18 cellular contexts compared by ENCODE assay signal in the genomic region with DNA sequence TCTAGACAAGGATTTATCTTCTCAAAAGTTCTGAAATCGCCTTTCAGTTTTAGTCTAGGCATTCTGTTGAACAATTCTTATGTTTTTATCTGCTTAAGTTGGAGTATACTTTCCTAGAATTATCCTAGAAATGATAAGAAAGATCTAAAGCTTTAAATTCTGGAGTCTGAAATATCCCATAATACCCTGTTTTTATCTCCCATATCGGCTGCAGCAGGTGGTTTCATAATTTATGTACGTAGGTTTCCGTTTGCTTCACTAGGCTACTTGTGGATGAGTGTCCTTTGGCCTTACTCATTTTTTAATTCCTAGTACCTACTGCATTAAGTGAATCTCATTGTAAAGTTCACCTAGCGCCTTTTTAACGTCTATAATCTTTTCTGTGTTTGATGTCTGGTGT.
"Had no signal": no experiment of that assay in that cellular context is flagged by ENCODE, and none has a peak within 500 bp of the region (broad histone marks: within the 10 kb centered on the region; RNA-seq: fewer than 3 reads in every experiment).

No MANE protein-coding gene starts in this region.

- H3K27ac ChIP-seq: gastrocnemius medialis, tibial nerve, uterus had no signal

- FAIRE-seq: kidney had no signal

- H3K4me1 ChIP-seq: uterus had no signal

- H3K27ac Mint-ChIP-seq: mesothelial cell of epicardium, nephron had no signal

- H3K9me3 Mint-ChIP-seq: nephron had no signal

- ATAC-seq: gastrocnemius medialis, left lobe of liver, sciatic nerve had no signal

- H3K4me3 Mint-ChIP-seq: mesothelial cell of epicardium, nephron had no signal

- H3K27me3 ChIP-seq: gastrocnemius medialis, tibial nerve, uterus had no signal

- H3K4me3 ChIP-seq: gastrocnemius medialis, lung, tibial nerve, uterus had no signal

- H3K36me3 ChIP-seq: gastrocnemius medialis, tibial nerve, uterus had no signal

- DNase-seq: activated CD4-positive, alpha-beta T cell treated with anti-CD3 and anti-CD28 coated beads for 1 hour; activated CD4-positive, alpha-beta T cell treated with anti-CD3 and anti-CD28 coated beads, Interleukin-2, amount 50 U/mL, for 48 hours; activated naive CD4-positive, alpha-beta T cell treated with Interleukin-2 at 50 U/mL for 16 hours; amniotic stem cell; effector CD4-positive, alpha-beta T cell; gastrocnemius medialis; head of caudate nucleus; kidney; nucleus accumbens; stimulated activated CD4-positive, alpha-beta T cell treated with anti-CD3 and anti-CD28 coated beads, Interleukin-4, amount 100 ng/mL, for 4 hours; stimulated activated naive CD4-positive, alpha-beta T cell treated with Interleukin-2 at 50 U/mL for 16 hours; uterus had no signal

- H3K9me3 ChIP-seq: gastrocnemius medialis, tibial nerve, uterus had no signal
